In the genomic region with DNA sequence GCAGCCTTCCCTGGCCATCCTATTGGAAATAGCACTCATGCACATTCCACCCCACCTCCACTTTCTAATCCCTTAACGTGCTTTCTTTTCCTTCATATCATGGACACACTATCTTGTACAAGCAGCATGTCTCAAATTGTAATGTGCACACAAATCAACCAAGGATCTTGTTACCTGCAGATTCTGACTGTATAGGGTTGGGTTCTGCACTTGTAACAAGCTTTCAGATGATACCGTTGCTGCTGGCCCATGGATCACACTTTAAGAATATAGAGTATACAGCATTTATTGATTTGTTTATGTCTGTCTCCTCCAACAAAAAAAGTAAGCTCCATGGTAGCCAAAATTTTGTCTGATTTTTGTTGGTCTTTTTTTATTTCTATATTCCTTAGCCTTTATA, we compare ENCODE assay signal across 16 cellular contexts. TPM values are rescaled to one million over a fixed set of nuclear protein-coding genes. Genes with fewer than 3 reads are reported as not detected.
DNase-seq lines count a peak whose midpoint lies in the region; ATAC-seq, FAIRE-seq and TF ChIP-seq lines count a peak whose summit lies in the region.
"Had no signal": no experiment of that assay in that cellular context is flagged by ENCODE, and none has a peak within 500 bp of the region (broad histone marks: within the 10 kb centered on the region; RNA-seq: fewer than 3 reads in every experiment).

No MANE protein-coding gene starts in this region.

- H3K4me1 Mint-ChIP-seq in stimulated activated memory B cell treated with anti-CD40 and anti-IgM and Interleukin-4, amounts not matched to agents 10 μg/mL and 1 μg/mL and 100 μg/mL, for 72 hours = peaks cover 89% of the 10 kb centered on the region

- no peak overlapping the region for H3K9ac ChIP-seq in KMS-11
- H3K9ac ChIP-seq in SU-DHL-6 (ENCODE audit: low read length) = peak overlapping the region; percentile 44
- H3K9ac ChIP-seq: BLaER1 treated with 17β-estradiol and CSF1 and Interleukin-3, amounts not matched to agents 10 nM and 100 nM had no signal

- H3K4me3 ChIP-seq in KMS-11 (IDR thresholded peaks at IDR 0.05; ENCODE audit: insufficient read depth, low read depth, low read length) (no peak overlapping the region), SU-DHL-6 (ENCODE audit: insufficient read depth, low read length, poor library complexity, severe bottlenecking) (no peak overlapping the region)
- H3K4me3 ChIP-seq: A549; BLaER1 treated with 17β-estradiol and CSF1 and Interleukin-3, amounts not matched to agents 10 nM and 100 nM had no signal

- TF ChIP-seq POLR2A in GM12891 (IDR thresholded peaks at IDR 0.05; ENCODE audit: low read depth, low read length) = no peak

- H3K4me2 ChIP-seq in KMS-11 (peak overlapping the region; percentile 33; the same call in 1 of the 2 replicates), SU-DHL-6 (ENCODE audit: low read depth, low read length, poor library complexity, severe bottlenecking) (peak overlapping the region; percentile 57)
- H3K4me2 ChIP-seq: A549 had no signal

- no peaks in the 10 kb centered on the region for H4K20me1 ChIP-seq in KMS-11 (ENCODE audit: insufficient read depth)
- no peaks in the 10 kb centered on the region for H4K20me1 ChIP-seq in SU-DHL-6 (ENCODE audit: low read depth, low read length)
- H4K20me1 ChIP-seq: BLaER1 treated with 17β-estradiol and CSF1 and Interleukin-3, amounts not matched to agents 10 nM and 100 nM had no signal

- peak; percentile 20 for FAIRE-seq in GM12891 (lab: Jason Lieb, UNC)
- FAIRE-seq: A549 had no signal

- H3K27ac ChIP-seq in KMS-11 (peak overlapping the region; percentile 20; the same call in 1 of the 2 replicates), SU-DHL-6 (ENCODE audit: low read depth, low read length) (peak overlapping the region; percentile 98)
- H3K27ac ChIP-seq: A549; BLaER1 treated with 17β-estradiol and CSF1 and Interleukin-3, amounts not matched to agents 10 nM and 100 nM had no signal

- DNase-seq in GM12891 (ENCODE audit: insufficient read length, low spot score) (no peak), AG08396 (ENCODE audit: low spot score) (no peak)
- DNase-seq: CD4-positive, CD25-positive, alpha-beta regulatory T cell; DMS53; GOT3; H9; IMR-90; KG1 had no signal

- H3K27ac Mint-ChIP-seq in stimulated activated memory B cell treated with anti-CD40 and anti-IgM and Interleukin-4, amounts not matched to agents 10 μg/mL and 1 μg/mL and 100 μg/mL, for 72 hours = peak overlapping the region; percentile 86

- no peaks in the 10 kb centered on the region for H3K36me3 Mint-ChIP-seq in stimulated activated memory B cell treated with anti-CD40 and anti-IgM and Interleukin-4, amounts not matched to agents 10 μg/mL and 1 μg/mL and 100 μg/mL, for 72 hours
- H3K36me3 Mint-ChIP-seq: CD4-positive, CD25-positive, alpha-beta regulatory T cell had no signal

- H3K9me3 ChIP-seq in SU-DHL-6 (ENCODE audit: insufficient read depth, low read length) = no peaks in the 10 kb centered on the region
- H3K9me3 ChIP-seq: A549 had no signal

- peaks cover 78% of the 10 kb centered on the region for H3K4me1 ChIP-seq in KMS-11 (ENCODE audit: low read depth, poor library complexity, severe bottlenecking)
- H3K4me1 ChIP-seq: A549 had no signal

- H3K4me3 Mint-ChIP-seq in stimulated activated memory B cell treated with anti-CD40 and anti-IgM and Interleukin-4, amounts not matched to agents 10 μg/mL and 1 μg/mL and 100 μg/mL, for 72 hours = no peak overlapping the region
- H3K4me3 Mint-ChIP-seq: CD4-positive, CD25-positive, alpha-beta regulatory T cell; H9 had no signal

- no peaks in the 10 kb centered on the region for H3K27me3 Mint-ChIP-seq in stimulated activated memory B cell treated with anti-CD40 and anti-IgM and Interleukin-4, amounts not matched to agents 10 μg/mL and 1 μg/mL and 100 μg/mL, for 72 hours
- H3K27me3 Mint-ChIP-seq: CD4-positive, CD25-positive, alpha-beta regulatory T cell had no signal

- H3F3A ChIP-seq in SU-DHL-6 (ENCODE audit: insufficient read depth) = peaks cover 64% of the 10 kb centered on the region

- no peaks in the 10 kb centered on the region for H3K9me3 Mint-ChIP-seq in stimulated activated memory B cell treated with anti-CD40 and anti-IgM and Interleukin-4, amounts not matched to agents 10 μg/mL and 1 μg/mL and 100 μg/mL, for 72 hours
- H3K9me3 Mint-ChIP-seq: H9 had no signal

- H3K79me2 ChIP-seq in KMS-11 (ENCODE audit: insufficient read depth, low read depth) = no peaks in the 10 kb centered on the region
- no peaks in the 10 kb centered on the region for H3K79me2 ChIP-seq in SU-DHL-6 (ENCODE audit: insufficient read depth, low read length)

- no peaks in the 10 kb centered on the region for H3K36me3 ChIP-seq in KMS-11 (ENCODE audit: insufficient read depth)
- no peaks in the 10 kb centered on the region for H3K36me3 ChIP-seq in SU-DHL-6 (ENCODE audit: low read length)
- H3K36me3 ChIP-seq: BLaER1 treated with 17β-estradiol and CSF1 and Interleukin-3, amounts not matched to agents 10 nM and 100 nM had no signal

- TF ChIP-seq CTCF in KMS-11 (conservative IDR thresholded peaks at IDR 0.05; ENCODE audit: low read depth, low read length) (no peak), SU-DHL-6 (IDR thresholded peaks at IDR 0.05; ENCODE audit: insufficient read depth, low read length, poor library complexity, severe bottlenecking) (no peak)

- H3K27me3 ChIP-seq in KMS-11 (ENCODE audit: insufficient read depth, low read depth) (no peaks in the 10 kb centered on the region), SU-DHL-6 (ENCODE audit: low read length) (no peaks in the 10 kb centered on the region)
- H3K27me3 ChIP-seq: BLaER1 treated with 17β-estradiol and CSF1 and Interleukin-3, amounts not matched to agents 10 nM and 100 nM had no signal

- no peak for ATAC-seq in stimulated activated memory B cell treated with anti-CD40 and anti-IgM and Interleukin-4, amounts not matched to agents 10 μg/mL and 1 μg/mL and 100 μg/mL, for 72 hours
- ATAC-seq in HG03095 (IDR thresholded peaks at IDR 0.05; ENCODE audit: unreplicated experiment) = no peak
- ATAC-seq in HG02763 (IDR thresholded peaks at IDR 0.05; ENCODE audit: unreplicated experiment) = no peak
- ATAC-seq: A549 had no signal

- H3K9me2 ChIP-seq in SU-DHL-6 (replicated peaks; ENCODE audit: insufficient read depth, low read length) = no peaks in the 10 kb centered on the region

- H2AFZ ChIP-seq in KMS-11 (ENCODE audit: low read depth) (no peak overlapping the region), SU-DHL-6 (ENCODE audit: low read depth, low read length, severe bottlenecking) (no peak overlapping the region)

TF ChIP-seq in GM12891, 5 proteins besides CTCF, POLR2A, EP300 and RAD21:
- TF ChIP-seq POU2F2 (IDR thresholded peaks at IDR 0.05; ENCODE audit: low read depth, low read length) (no peak), POLR2AphosphoS5 (IDR thresholded peaks at IDR 0.05; ENCODE audit: low read depth, low read length) (no peak), SPI1 (IDR thresholded peaks at IDR 0.05; ENCODE audit: low read depth, low read length) (no peak), PAX5 (IDR thresholded peaks at IDR 0.05; ENCODE audit: insufficient read depth, low read length, severe bottlenecking) (no peak), TAF1 (IDR thresholded peaks at IDR 0.05; ENCODE audit: low read depth, low read length) (no peak)

RNA-seq across cellular contexts. Expression of a gene that starts 32.4 kb away (rescaled TPM):
- 136 TPM for polyA plus RNA-seq in GM12891 (2012; ENCODE audit: low read depth, missing spikeins)
- polyA plus RNA-seq: A549, AG04450, IMR-90 had no signal
